In genomic region chr22:19446603-19447387, GRCh38 we compare ENCODE assay signal across 6 cellular contexts. TPM values are rescaled to one million over a fixed set of nuclear protein-coding genes. Genes with fewer than 3 reads are reported as not detected.
DNase-seq lines count a peak whose midpoint lies in the region; ATAC-seq and TF ChIP-seq lines count a peak whose summit lies in the region.

No MANE protein-coding gene starts in this region.

- H3K36me3 Mint-ChIP-seq in WTC11 = peaks cover 29% of the 10 kb centered on the region

- TF ChIP-seq CTCF in WTC11 (IDR thresholded peaks at IDR 0.05) = no peak

- CTCF ChIA-PET in WTC11 (lab: Charles Lee) = interaction anchor here (0.8 to 2.8 kb wide), 4 partner anchors 16 to 183 kb away, joined by 3 to 12 read pairs (median 3); no protein-coding TSS in a partner anchor

- H3K27me3 Mint-ChIP-seq in WTC11 (ENCODE audit: low read depth) = peaks cover 8% of the 10 kb centered on the region

- no peaks in the 10 kb centered on the region for H3K9me3 Mint-ChIP-seq in WTC11

- peak overlapping the region; percentile 96 for H3K27ac Mint-ChIP-seq in WTC11

- peak; percentile 14 for ATAC-seq in GM21619 (IDR thresholded peaks at IDR 0.05; ENCODE audit: unreplicated experiment)
- peak; percentile 65 for ATAC-seq in WTC11
- ATAC-seq in left lobe of liver = peak; percentile 24
- ATAC-seq in HG02970 (IDR thresholded peaks at IDR 0.05; ENCODE audit: low FRiP score, unreplicated experiment) = no peak

- peaks cover 16% of the 10 kb centered on the region for H3K4me1 Mint-ChIP-seq in WTC11

- POLR2A ChIA-PET in WTC11 (lab: Charles Lee) = interaction anchor here (1.2 to 2.0 kb wide), 3 partner anchors 15 to 267 kb away, joined by 4 to 13 read pairs (median 4); partner anchors contain the start of genes CDC45, HIRA and MRPL40

- peak overlapping the region; percentile 92 for H3K4me3 Mint-ChIP-seq in WTC11

- DNase-seq in WTC11 (ENCODE audit: low spot score) = no peak
- DNase-seq in left lobe of liver (ENCODE audit: low spot score) = no peak
- DNase-seq in SHP77 (lab: John Stamatoyannopoulos, UW) = no peak
- DNase-seq in NCI-H446 treated with DMSO at 0.1 percent for 48 hours (lab: John Stamatoyannopoulos, UW) = no peak

TF ChIP-seq in WTC11, 78 proteins besides CTCF, POLR2A, EP300 and RAD21:
- 0 out of 2 replicates have a peak, but pooled peaks have one; percentile 40 for TF ChIP-seq ARID4B (CRISPR knock-in tag; IDR thresholded peaks at IDR 0.05; ENCODE audit: borderline replicate concordance)
- TF ChIP-seq CREB1 (CRISPR knock-in tag; IDR thresholded peaks at IDR 0.05) = no peak

RNA-seq across cellular contexts. Expression of gene C22orf39, which starts 0.7 kb away (rescaled TPM):
- total RNA-seq in WTC11 (2021) = 26.5 to 34.4 TPM (median 32.8 TPM) in 3 replicates
- 12.0 TPM for total RNA-seq in left lobe of liver

RNA-seq across cellular contexts. Expression of gene MRPL40, which starts 14.4 kb away (rescaled TPM):
- total RNA-seq in WTC11 (2021) (15.7 to 19.2 TPM (median 18.2 TPM) in 3 replicates), left lobe of liver (27.8 TPM)

RNA-seq across cellular contexts. Expression of gene HIRA, which starts 15.3 kb away (rescaled TPM):
- total RNA-seq in WTC11 (2021) (42.1 to 51.0 TPM (median 44.2 TPM) in 3 replicates), left lobe of liver (20.2 TPM)

RNA-seq across cellular contexts. Expression of gene UFD1, which starts 32.2 kb away (rescaled TPM):
- 49.6 to 57.9 TPM (median 49.9 TPM) in 3 replicates for total RNA-seq in WTC11 (2021)
- 28.4 TPM for total RNA-seq in left lobe of liver

RNA-seq across cellular contexts. Expression of gene CDC45, which starts 32.9 kb away (rescaled TPM):
- total RNA-seq in WTC11 (2021) (34.4 to 38.1 TPM (median 35.0 TPM) in 3 replicates), left lobe of liver (0.65 TPM)
